20 cellular contexts compared by ENCODE assay signal in the genomic region with DNA sequence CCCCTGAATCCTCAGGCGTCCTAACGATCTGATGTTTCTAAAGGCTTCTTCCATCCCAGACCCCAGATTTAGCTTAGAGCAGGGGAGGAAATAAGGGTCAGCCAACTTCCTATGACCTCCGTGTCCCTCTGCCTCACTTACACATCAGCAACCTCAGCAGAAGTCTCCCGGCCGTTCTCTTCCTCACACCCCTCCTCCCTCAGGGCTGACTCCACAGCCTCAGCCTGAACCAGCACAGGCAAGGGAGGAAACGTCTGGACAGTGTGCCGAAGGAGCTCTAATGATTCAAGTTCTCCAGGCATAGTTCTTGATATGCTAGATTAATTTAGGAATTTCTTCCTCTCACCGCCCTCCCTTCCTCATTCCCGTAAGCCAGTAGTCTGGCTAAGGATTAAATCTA.
DNase-seq lines count a peak whose midpoint lies in the region; ATAC-seq, FAIRE-seq and TF ChIP-seq lines count a peak whose summit lies in the region.
"Had no signal": no experiment of that assay in that cellular context is flagged by ENCODE, and none has a peak within 500 bp of the region (broad histone marks: within the 10 kb centered on the region; RNA-seq: fewer than 3 reads in every experiment).

No MANE protein-coding gene starts in this region.

- TF ChIP-seq RAD21 in liver (IDR thresholded peaks at IDR 0.05) (peak; percentile 48 to 54), HepG2 (CRISPR knock-in tag; IDR thresholded peaks at IDR 0.05) (no peak), SK-N-SH (IDR thresholded peaks at IDR 0.05; ENCODE audit: low read length) (no peak)

- no peaks in the 10 kb centered on the region for H3F3A ChIP-seq in SK-N-SH (replicated peaks; ENCODE audit: insufficient read depth)

- no peak for FAIRE-seq in HepG2 (lab: Jason Lieb, UNC)
- FAIRE-seq: A204.1 had no signal

- H3K27ac ChIP-seq in liver (ENCODE audit: low read depth in 1 of 2, low read length in 2 of 2): peak overlapping the region; percentile 14 to 31
- no peak overlapping the region for H3K27ac ChIP-seq in HepG2 (ENCODE audit: extremely low read length, insufficient read depth, low read length)
- peak overlapping the region; percentile 83 to 88 for H3K27ac ChIP-seq in prostate gland
- no peak overlapping the region for H3K27ac ChIP-seq in CD4-positive, alpha-beta T cell (ENCODE audit: low read depth, low read length)
- H3K27ac ChIP-seq in thyroid gland: no peak overlapping the region
- no peak overlapping the region for H3K27ac ChIP-seq in SK-N-SH (ENCODE audit: low read depth in 2 of 2, low read length in 1 of 2)
- H3K27ac ChIP-seq: KMS-11 had no signal

- H3K9me3 ChIP-seq in liver (ENCODE audit: control insufficient read depth in 4 of 4, low read length in 3 of 4) (no peaks in the 10 kb centered on the region), HepG2 (ENCODE audit: low read length) (no peaks in the 10 kb centered on the region), prostate gland (no peaks in the 10 kb centered on the region), thyroid gland (no peaks in the 10 kb centered on the region), SK-N-SH (no peaks in the 10 kb centered on the region)
- no peaks in the 10 kb centered on the region for H3K9me3 ChIP-seq in CD4-positive, alpha-beta T cell (ENCODE audit: control insufficient read depth, low read length)

- no peaks in the 10 kb centered on the region for H3K4me1 ChIP-seq in liver (ENCODE audit: control insufficient read depth in 4 of 4, insufficient read depth in 4 of 4, low read length in 3 of 4)
- 0 out of 2 replicates have a peak, but pooled peaks cover 7% of the 10 kb centered on the region for H3K4me1 ChIP-seq in HepG2 (ENCODE audit: insufficient read depth, low read length)
- peaks cover 3% of the 10 kb centered on the region for H3K4me1 ChIP-seq in prostate gland (replicated peaks)
- H3K4me1 ChIP-seq in thyroid gland: peaks cover 5 to 6% of the 10 kb centered on the region in 2 donors
- H3K4me1 ChIP-seq in SK-N-SH (ENCODE audit: control insufficient read depth in 1 of 2, insufficient read depth in 2 of 2, low read depth in 1 of 2, low read length in 1 of 2): no peaks in the 10 kb centered on the region

- no TSS peak for BruUV-seq in HepG2 (replicated peaks; lab: Mats Ljungman, UMichigan)

- peaks cover 9% of the 10 kb centered on the region for H3K27me3 Mint-ChIP-seq in CD4-positive, alpha-beta T cell

- TF ChIP-seq POLR2A in HepG2 (IDR thresholded peaks at IDR 0.05; ENCODE audit: insufficient read depth in 1 of 2, low read depth in 2 of 2, low read length in 2 of 2) (no peak), prostate gland (IDR thresholded peaks at IDR 0.05) (no peak), thyroid gland (IDR thresholded peaks at IDR 0.05) (no peak)

- H3K4me3 Mint-ChIP-seq in CD4-positive, alpha-beta T cell: no peak overlapping the region
- H3K4me3 Mint-ChIP-seq: CD4-positive, alpha-beta memory T cell; HFFc6 had no signal

- no peak overlapping the region for H3K4me2 ChIP-seq in HepG2 (ENCODE audit: low read depth, low read length)
- no peak overlapping the region for H3K4me2 ChIP-seq in SK-N-SH
- H3K4me2 ChIP-seq: KMS-11 had no signal

- TF ChIP-seq CTCF in liver (IDR thresholded peaks at IDR 0.05; ENCODE audit: low read depth, low read length, missing input control) (no peak), HepG2 (CRISPR knock-in tag; IDR thresholded peaks at IDR 0.05) (no peak), prostate gland (IDR thresholded peaks at IDR 0.05) (no peak), thyroid gland (IDR thresholded peaks at IDR 0.05) (no peak), SK-N-SH (IDR thresholded peaks at IDR 0.05) (no peak)
- TF ChIP-seq CTCF in CD4-positive, alpha-beta T cell (IDR thresholded peaks at IDR 0.05): no peak

- H3K27me3 ChIP-seq in liver (ENCODE audit: control insufficient read depth in 4 of 4, insufficient read depth in 4 of 4, low read length in 3 of 4) (no peaks in the 10 kb centered on the region), HepG2 (ENCODE audit: control insufficient read depth in 1 of 2, insufficient read depth in 2 of 2, low read length in 2 of 2) (no peaks in the 10 kb centered on the region; a peak in 1 of 5 replicates), prostate gland (replicated peaks; ENCODE audit: insufficient read depth) (no peaks in the 10 kb centered on the region), thyroid gland (no peaks in the 10 kb centered on the region), SK-N-SH (ENCODE audit: insufficient read depth) (no peaks in the 10 kb centered on the region)
- no peaks in the 10 kb centered on the region for H3K27me3 ChIP-seq in CD4-positive, alpha-beta T cell (ENCODE audit: control insufficient read depth, insufficient read depth, low read length)

- DNase-seq in HepG2 (ENCODE audit: low spot score) (no peak), islet precursor cell (peak; percentile 42), prostate gland (ENCODE audit: low spot score) (no peak), thyroid gland (no peak), SK-N-SH (no peak)
- DNase-seq in CD4-positive, alpha-beta T cell: no peak
- DNase-seq: CD4-positive, alpha-beta memory T cell; DMS153; GDM1; H7; HFFc6; MV-4-11; NCI-H187 treated with DMSO at 0.1 percent for 48 hours; NCI-H2227 treated with DMSO at 0.1 percent for 48 hours; NCI-H510A treated with DMSO at 0.1 percent for 48 hours; PC-3; RPMI8226 had no signal

- 78% methylated on average over 9 of the region's 9 CpGs for WGBS in liver
- WGBS in HepG2 (ENCODE audit: low lambda C conversion rate): 55% methylated on average over 8 of the region's 9 CpGs
- 75% methylated on average over 9 of the region's 9 CpGs for WGBS in prostate gland
- WGBS in thyroid gland, 2 donors: 75 to 83% methylated on average over 9 of the region's 9 CpGs
- WGBS in SK-N-SH (ENCODE audit: low lambda C conversion rate): 87% methylated on average over 9 of the region's 9 CpGs

- in situ Hi-C loops in HepG2 (cut with HindIII; ENCODE audit: extremely low pct_ligation_motif_present, low pct_unique_long_range_greater_than_20kb): no loop called here

- no peak overlapping the region for H3K27ac Mint-ChIP-seq in CD4-positive, alpha-beta T cell
- H3K27ac Mint-ChIP-seq: HFFc6 had no signal

- H3K9me2 ChIP-seq in SK-N-SH: no peaks in the 10 kb centered on the region

- no peaks in the 10 kb centered on the region for H3K36me3 Mint-ChIP-seq in CD4-positive, alpha-beta T cell (ENCODE audit: low read depth)

- CTCF ChIA-PET in HepG2 (lab: Yijun Ruan, JAX; ENCODE audit: low intra/inter-chr PET ratio, low total read pairs): no interaction called here
- CTCF ChIA-PET in CD4-positive, alpha-beta T cell (lab: Charles Lee): no interaction called here
- CTCF ChIA-PET in SK-N-SH (lab: Yijun Ruan, JAX): interaction anchor here (1.8 to 2.3 kb wide), 2 partner anchors 10 to 11 kb away, joined by 5 to 6 read pairs; no protein-coding TSS in a partner anchor

- intact Hi-C loops in HepG2 (cut with micrococcal nuclease; ENCODE audit: unreplicated experiment): no loop called here
- intact Hi-C loops in prostate gland (cut with DNase I): no loop called here
- intact Hi-C loops in CD4-positive, alpha-beta T cell (cut with DNase I, micrococcal nuclease): no loop called here
- intact Hi-C loops in thyroid gland (cut with DNase I): no loop called here

- ATAC-seq in HepG2: no peak
- ATAC-seq in CD4-positive, alpha-beta T cell (ENCODE audit: poor library complexity): no peak
- ATAC-seq: PC-3 had no signal

- H3K9ac ChIP-seq in liver (ENCODE audit: low read depth in 1 of 2, low read length in 2 of 2) (no peak overlapping the region), HepG2 (ENCODE audit: insufficient read depth, low read depth, low read length) (no peak overlapping the region), SK-N-SH (no peak overlapping the region)
- H3K9ac ChIP-seq: KMS-11 had no signal

- no peaks in the 10 kb centered on the region for H3K4me1 Mint-ChIP-seq in CD4-positive, alpha-beta T cell (ENCODE audit: low read depth)
- H3K4me1 Mint-ChIP-seq: CD4-positive, alpha-beta memory T cell had no signal

- no peaks in the 10 kb centered on the region for H4K20me1 ChIP-seq in HepG2 (ENCODE audit: insufficient read depth, low read length)
- no peaks in the 10 kb centered on the region for H4K20me1 ChIP-seq in SK-N-SH (ENCODE audit: insufficient read depth)

- H3K4me3 ChIP-seq in liver (ENCODE audit: low read depth in 1 of 3, low read length in 3 of 3) (no peak overlapping the region), HepG2 (replicated peaks in 1 of 3; ENCODE audit: insufficient read depth in 1 of 3, low read depth in 2 of 3, low read length in 3 of 3) (no peak overlapping the region), prostate gland (no peak overlapping the region), thyroid gland (replicated peaks in 1 of 3) (no peak overlapping the region), SK-N-SH (ENCODE audit: low read depth in 2 of 2, low read length in 1 of 2) (no peak overlapping the region)

- no peaks in the 10 kb centered on the region for H3K36me3 ChIP-seq in liver (ENCODE audit: control insufficient read depth in 4 of 4, insufficient read depth in 3 of 4, low read depth in 1 of 4, low read length in 3 of 4)
- no peaks in the 10 kb centered on the region for H3K36me3 ChIP-seq in HepG2 (replicated peaks in 1 of 2; ENCODE audit: control insufficient read depth in 1 of 2, insufficient read depth in 2 of 2, low read length in 2 of 2)
- no peaks in the 10 kb centered on the region for H3K36me3 ChIP-seq in prostate gland
- H3K36me3 ChIP-seq in thyroid gland: no peaks in the 10 kb centered on the region
- H3K36me3 ChIP-seq in SK-N-SH (replicated peaks in 1 of 2; ENCODE audit: control insufficient read depth in 1 of 2, insufficient read depth in 2 of 2, low read length in 1 of 2): no peaks in the 10 kb centered on the region

- TF ChIP-seq EP300 in HepG2 (IDR thresholded peaks at IDR 0.05; ENCODE audit: low read depth in 2 of 2, low read length in 2 of 2) (no peak), HepG2 (CRISPR knock-in tag; IDR thresholded peaks at IDR 0.05; ENCODE audit: borderline replicate concordance) (no peak), SK-N-SH (IDR thresholded peaks at IDR 0.05; ENCODE audit: borderline replicate concordance in 1 of 2, low read depth in 1 of 2, low read length in 1 of 2) (no peak)

- POLR2A ChIA-PET in HepG2 (lab: Yijun Ruan, JAX) (no interaction called here), SK-N-SH (lab: Yijun Ruan, JAX) (no interaction called here)
- POLR2A ChIA-PET in CD4-positive, alpha-beta T cell (lab: Charles Lee): no interaction called here

- H3K79me2 ChIP-seq in HepG2 (ENCODE audit: insufficient read depth, low read length) (no peaks in the 10 kb centered on the region), SK-N-SH (ENCODE audit: insufficient read depth) (no peaks in the 10 kb centered on the region)

- no peak overlapping the region for H2AFZ ChIP-seq in HepG2 (ENCODE audit: low read length)
- no peak overlapping the region for H2AFZ ChIP-seq in SK-N-SH (ENCODE audit: low read depth)

- no peaks in the 10 kb centered on the region for H3K9me3 Mint-ChIP-seq in CD4-positive, alpha-beta T cell

TF ChIP-seq in liver, 16 proteins besides CTCF, POLR2A, EP300 and RAD21 (continues in another document):
- TF ChIP-seq NR2F2 (IDR thresholded peaks at IDR 0.05): peak; percentile 92

TF ChIP-seq in HepG2, 621 proteins besides CTCF, POLR2A, EP300 and RAD21 (continues in another document):
- TF ChIP-seq TAF1 (CRISPR knock-in tag; IDR thresholded peaks at IDR 0.05): no peak
- TF ChIP-seq ZC3H4 (CRISPR knock-in tag; IDR thresholded peaks at IDR 0.05; ENCODE audit: borderline replicate concordance): no peak

Comparison
In these comparisons a context has a peak if more than half of its experiments do, and no peak if none do; other contexts are left out.
1. H3K27ac ChIP-seq: peak in liver (2 of 2) and prostate gland (2 of 2); none in HepG2 (single experiment), CD4-positive, alpha-beta T cell (single experiment), thyroid gland (0 of 3) and SK-N-SH (0 of 2).